ENCODE assay signal across 8 cellular contexts in genomic region chrX:107454302-107454701, GRCh38. TPM values are rescaled to one million over a fixed set of nuclear protein-coding genes. Genes with fewer than 3 reads are reported as not detected.
DNase-seq lines count a peak whose midpoint lies in the region; ATAC-seq and TF ChIP-seq lines count a peak whose summit lies in the region.

No MANE protein-coding gene starts in this region.

- no peak overlapping the region for H3K4me2 ChIP-seq in GM23248 (ENCODE audit: unreplicated experiment)

- H3K36me3 ChIP-seq in GM23248 (ENCODE audit: low read depth) = no peaks in the 10 kb centered on the region

- H3K9me3 ChIP-seq in GM23248 (ENCODE audit: low read depth) (no peaks in the 10 kb centered on the region), right cardiac atrium (ENCODE audit: control insufficient read depth, low read length) (no peaks in the 10 kb centered on the region)

- H3K79me2 ChIP-seq in GM23248 (ENCODE audit: insufficient read depth) = no peaks in the 10 kb centered on the region

- peak; percentile 91 for ATAC-seq in GM18511 (IDR thresholded peaks at IDR 0.05; ENCODE audit: unreplicated experiment)
- ATAC-seq in esophagus mucosa = peak; percentile 83
- no peak for ATAC-seq in right cardiac atrium

- no peak overlapping the region for H3K27ac ChIP-seq in GM23248
- no peak overlapping the region for H3K27ac ChIP-seq in right cardiac atrium (ENCODE audit: low read length)

- no peak overlapping the region for H3K9ac ChIP-seq in GM23248

- in situ Hi-C loops in GM23248 (cut with MboI) = no loop called here
- in situ Hi-C loops in GM13977 (cut with MboI; ENCODE audit: low pct_unique_long_range_greater_than_20kb, low sequenced_read_pairs, unreplicated experiment) = no loop called here

- DNase-seq in GM23248 = peak; percentile 28
- peak; percentile 64 for DNase-seq in HPDE6-E6E7 (ENCODE audit: extremely low spot score)
- no peak for DNase-seq in NCI-H2029 (lab: John Stamatoyannopoulos, UW)
- DNase-seq in NCI-H1436 treated with DMSO at 0.1 percent for 48 hours (lab: John Stamatoyannopoulos, UW) = no peak
- no peak for DNase-seq in right cardiac atrium
- DNase-seq in GM13977 (ENCODE audit: low spot score) = no peak

- H4K20me1 ChIP-seq in GM23248 (ENCODE audit: insufficient read depth) = no peaks in the 10 kb centered on the region

- H3K9me2 ChIP-seq in GM23248 (ENCODE audit: insufficient read depth) = no peaks in the 10 kb centered on the region

- H2AFZ ChIP-seq in GM23248 = no peak overlapping the region

- H3K4me1 ChIP-seq in GM23248 (ENCODE audit: insufficient read depth) (no peaks in the 10 kb centered on the region), right cardiac atrium (ENCODE audit: control insufficient read depth, insufficient read depth, low read length) (no peaks in the 10 kb centered on the region)

- H3K27me3 ChIP-seq in GM23248 (replicated peaks; ENCODE audit: insufficient read depth) = peaks cover 10% of the 10 kb centered on the region; the same call in 1 of the 2 replicates
- H3K27me3 ChIP-seq in right cardiac atrium (ENCODE audit: control insufficient read depth, insufficient read depth) = no peaks in the 10 kb centered on the region

- H3F3A ChIP-seq in GM23248 (ENCODE audit: insufficient read depth) = no peaks in the 10 kb centered on the region

- intact Hi-C loops in right cardiac atrium (cut with DNase I) = no loop called here

- TF ChIP-seq CTCF in GM13977 (IDR thresholded peaks at IDR 0.05; ENCODE audit: extremely low read depth, insufficient read depth, missing control alignments) = no peak

- H3K4me3 ChIP-seq in GM23248 = no peak overlapping the region
- no peak overlapping the region for H3K4me3 ChIP-seq in right cardiac atrium (ENCODE audit: low read length)

RNA-seq across cellular contexts. Expression of gene FRMPD3, which starts 4.8 kb away (rescaled TPM):
- not detected in 2 replicates for total RNA-seq in GM23248 (2014; rRNA removed; shearing (Covaris generic))
- polyA plus RNA-seq in GM23248 (2016; fragmentation: Nextera tagmentation; extraction: Ambion mirVana) (0.03 TPM in 1 of 2 replicates, not detected in the other), right cardiac atrium (0.05 TPM)
- total RNA-seq in esophagus mucosa (0.04 TPM), right cardiac atrium (under 1 TPM; 0.11 to 0.36 (median 0.27) TPM)

Comparison
In these comparisons a context has a peak if more than half of its experiments do, and no peak if none do; other contexts are left out.
1. ATAC-seq: peak in GM18511 (single experiment) and esophagus mucosa (single experiment); none in right cardiac atrium (0 of 2).
2. DNase-seq: peak in GM23248 (single experiment) and HPDE6-E6E7 (single experiment); none in NCI-H2029 (single experiment), NCI-H1436 treated with DMSO at 0.1 percent for 48 hours (single experiment), right cardiac atrium (0 of 3) and GM13977 (single experiment).